ENCODE assay signal across 1 cellular context in genomic region chr9:133356391-133357091, GRCh38.
TF ChIP-seq lines count a peak whose summit lies in the region.

Gene SURF1, minus strand, starts transcription at chr9:133356487. Its CDS starts 34 bp downstream, at chr9:133356453.
Gene SURF2, plus strand, starts transcription at chr9:133356550. Its CDS starts 43 bp downstream, at chr9:133356593.

TF ChIP-seq in HEK293, 187 proteins besides CTCF, POLR2A, EP300 and RAD21 (continued from another document):
- peak; percentile 56 for TF ChIP-seq ZNF692 (tag by site-specific recombination; IDR thresholded peaks at IDR 0.05)
- TF ChIP-seq PRDM10 (tag by site-specific recombination; IDR thresholded peaks at IDR 0.05), result no peak
- TF ChIP-seq ZNF544 (tag by site-specific recombination; IDR thresholded peaks at IDR 0.05), result no peak
- no peak for TF ChIP-seq ZNF670 (tag by site-specific recombination; IDR thresholded peaks at IDR 0.05; ENCODE audit: low read depth)
- no peak for TF ChIP-seq ZNF513 (tag by site-specific recombination; IDR thresholded peaks at IDR 0.05)
- peak; percentile 64; the same call in 1 of the 2 replicates for TF ChIP-seq ZNF501 (tag by site-specific recombination; IDR thresholded peaks at IDR 0.05)
- TF ChIP-seq HIC1 (tag by site-specific recombination; IDR thresholded peaks at IDR 0.05), result peak; percentile 23; the same call in 1 of the 2 replicates
- no peak for TF ChIP-seq ZSCAN30 (tag by site-specific recombination; IDR thresholded peaks at IDR 0.05)
